ENCODE assay signal across 9 cellular contexts in genomic region chr3:108301695-108302404, GRCh38. TPM values are rescaled to one million over a fixed set of nuclear protein-coding genes. Genes with fewer than 3 reads are reported as not detected.
DNase-seq lines count a peak whose midpoint lies in the region; ATAC-seq, FAIRE-seq and TF ChIP-seq lines count a peak whose summit lies in the region.
"Had no signal": no experiment of that assay in that cellular context is flagged by ENCODE, and none has a peak within 500 bp of the region (broad histone marks: within the 10 kb centered on the region; RNA-seq: fewer than 3 reads in every experiment).

No MANE protein-coding gene starts in this region.

- no peak for TF ChIP-seq POLR2A in Peyer's patch (IDR thresholded peaks at IDR 0.05)

- no peak for FAIRE-seq in astrocyte (lab: Jason Lieb, UNC)

- H3K36me3 Mint-ChIP-seq in CD8-positive, alpha-beta memory T cell: no peaks in the 10 kb centered on the region
- H3K36me3 Mint-ChIP-seq in astrocyte (ENCODE audit: low read depth, unreplicated experiment): no peaks in the 10 kb centered on the region

- H3K4me3 Mint-ChIP-seq in CD8-positive, alpha-beta memory T cell: peak overlapping the region; percentile 15 to 84 (median 60)
- no peak overlapping the region for H3K4me3 Mint-ChIP-seq in astrocyte (ENCODE audit: unreplicated experiment)

- no peaks in the 10 kb centered on the region for H3K27me3 Mint-ChIP-seq in CD8-positive, alpha-beta memory T cell
- peaks cover 2% of the 10 kb centered on the region for H3K27me3 Mint-ChIP-seq in astrocyte (ENCODE audit: low read depth, unreplicated experiment)

- H3K27ac ChIP-seq in CD8-positive, alpha-beta memory T cell (ENCODE audit: low read depth, low read length): no peak overlapping the region
- H3K27ac ChIP-seq in Karpas-422 (ENCODE audit: low read length): no peak overlapping the region
- H3K27ac ChIP-seq in astrocyte (ENCODE audit: low read depth, low read length): no peak overlapping the region
- H3K27ac ChIP-seq in Peyer's patch: peak overlapping the region in 1 of 4 donors; percentile 11
- no peak overlapping the region for H3K27ac ChIP-seq in SJCRH30

- TF ChIP-seq CTCF in astrocyte (IDR thresholded peaks at IDR 0.05; ENCODE audit: insufficient read depth, low read depth, low read length): no peak
- TF ChIP-seq CTCF in Peyer's patch (IDR thresholded peaks at IDR 0.05): no peak

- peak overlapping the region in 5 of 8 donors; percentile 0 to 77 (median 48) for H3K27ac Mint-ChIP-seq in CD8-positive, alpha-beta memory T cell
- peak overlapping the region; percentile 13 for H3K27ac Mint-ChIP-seq in astrocyte (ENCODE audit: unreplicated experiment)

- no peak for DNase-seq in CD8-positive, alpha-beta memory T cell
- no peak for DNase-seq in Karpas-422
- DNase-seq in astrocyte (ENCODE audit: low read depth): no peak
- no peak for DNase-seq in Peyer's patch
- no peak for DNase-seq in SJCRH30
- DNase-seq in GM19240 (ENCODE audit: insufficient read length, low spot score): no peak
- DNase-seq: Right ventricle myocardium superior had no signal

- CTCF ChIA-PET in CD8-positive, alpha-beta memory T cell (lab: Charles Lee): no interaction called here

- no peaks in the 10 kb centered on the region for H3K9me3 ChIP-seq in CD8-positive, alpha-beta memory T cell (ENCODE audit: low read length)
- H3K9me3 ChIP-seq in Karpas-422 (ENCODE audit: low read length) (no peaks in the 10 kb centered on the region), astrocyte (ENCODE audit: insufficient read depth, low read depth, low read length) (no peaks in the 10 kb centered on the region), Peyer's patch (no peaks in the 10 kb centered on the region), SJCRH30 (replicated peaks) (no peaks in the 10 kb centered on the region)

- H3K9ac ChIP-seq in Karpas-422 (ENCODE audit: low read length): no peak overlapping the region
- H3K9ac ChIP-seq in astrocyte (ENCODE audit: low read length): no peak overlapping the region

- ATAC-seq in GM19452 (IDR thresholded peaks at IDR 0.05; ENCODE audit: unreplicated experiment) (peak; percentile 63), HG03439 (IDR thresholded peaks at IDR 0.05; ENCODE audit: unreplicated experiment) (no peak)

- H4K20me1 ChIP-seq in Karpas-422 (ENCODE audit: insufficient read depth, low read depth, low read length) (no peaks in the 10 kb centered on the region), astrocyte (ENCODE audit: insufficient read depth, low read length) (no peaks in the 10 kb centered on the region)

- peak overlapping the region; percentile 23 for H3K4me3 ChIP-seq in CD8-positive, alpha-beta memory T cell (ENCODE audit: low read length)
- no peak overlapping the region for H3K4me3 ChIP-seq in Karpas-422 (ENCODE audit: low read length)
- no peak overlapping the region for H3K4me3 ChIP-seq in astrocyte (ENCODE audit: insufficient read depth, low read depth, low read length)
- H3K4me3 ChIP-seq in Peyer's patch: peak overlapping the region in 1 of 4 donors; percentile 9
- no peak overlapping the region for H3K4me3 ChIP-seq in SJCRH30

- H3K4me1 Mint-ChIP-seq in CD8-positive, alpha-beta memory T cell: peaks cover 20 to 35% (median 23%) of the 10 kb centered on the region in 3 donors
- H3K4me1 Mint-ChIP-seq in astrocyte (ENCODE audit: low read depth, unreplicated experiment): peaks cover 19% of the 10 kb centered on the region

- POLR2A ChIA-PET in CD8-positive, alpha-beta memory T cell (lab: Charles Lee): no interaction called here

- H3K9me3 Mint-ChIP-seq in CD8-positive, alpha-beta memory T cell: no peaks in the 10 kb centered on the region
- H3K9me3 Mint-ChIP-seq in astrocyte (ENCODE audit: unreplicated experiment): peaks cover 2% of the 10 kb centered on the region

- no peaks in the 10 kb centered on the region for H3K9me2 ChIP-seq in Karpas-422 (replicated peaks; ENCODE audit: insufficient read depth, low read length)

- 0 out of 2 replicates have a peak overlapping the region, but pooled peaks have one; percentile 1 for H2AFZ ChIP-seq in Karpas-422 (ENCODE audit: low read length)
- peak overlapping the region; percentile 50 for H2AFZ ChIP-seq in astrocyte (ENCODE audit: low read depth, low read length)

- no peaks in the 10 kb centered on the region for H3K36me3 ChIP-seq in CD8-positive, alpha-beta memory T cell (ENCODE audit: insufficient read depth, low read length)
- H3K36me3 ChIP-seq in Karpas-422 (ENCODE audit: insufficient read depth, low read length) (no peaks in the 10 kb centered on the region), astrocyte (ENCODE audit: insufficient read depth, low read length) (no peaks in the 10 kb centered on the region), Peyer's patch (no peaks in the 10 kb centered on the region), SJCRH30 (no peaks in the 10 kb centered on the region)

- H3K4me2 ChIP-seq in Karpas-422 (ENCODE audit: low read depth, low read length, poor library complexity, severe bottlenecking) (no peak overlapping the region), astrocyte (ENCODE audit: low read length) (peak overlapping the region; percentile 52)

- H3K27me3 ChIP-seq in CD8-positive, alpha-beta memory T cell (ENCODE audit: insufficient read depth, low read length, poor library complexity, severe bottlenecking): no peaks in the 10 kb centered on the region
- no peaks in the 10 kb centered on the region for H3K27me3 ChIP-seq in Karpas-422 (ENCODE audit: low read length)
- no peaks in the 10 kb centered on the region for H3K27me3 ChIP-seq in astrocyte (ENCODE audit: insufficient read depth, low read length)
- no peaks in the 10 kb centered on the region for H3K27me3 ChIP-seq in Peyer's patch
- no peaks in the 10 kb centered on the region for H3K27me3 ChIP-seq in SJCRH30

- H3K4me1 ChIP-seq in CD8-positive, alpha-beta memory T cell (ENCODE audit: insufficient read depth, low read length): no peaks in the 10 kb centered on the region
- H3K4me1 ChIP-seq in Karpas-422 (ENCODE audit: low read length) (peaks cover 3% of the 10 kb centered on the region; the same call in 1 of the 2 replicates), astrocyte (ENCODE audit: insufficient read depth, low read length) (no peaks in the 10 kb centered on the region), Peyer's patch (peaks cover 0 to 12% (median 0%) of the 10 kb centered on the region in 4 donors), SJCRH30 (no peaks in the 10 kb centered on the region)

- H3K79me2 ChIP-seq in Karpas-422 (ENCODE audit: low read length) (no peaks in the 10 kb centered on the region), astrocyte (ENCODE audit: insufficient read depth, low read length) (no peaks in the 10 kb centered on the region)

RNA-seq across cellular contexts. Expression of gene HHLA2, which starts 5.5 kb away (rescaled TPM):
- 1 to 10 TPM; 1.0 to 1.1 TPM for total RNA-seq in CD8-positive, alpha-beta memory T cell
- polyA plus RNA-seq in CD8-positive, alpha-beta memory T cell: 0.46 TPM
- total RNA-seq in Karpas-422 (2014; rRNA removed; shearing (Covaris generic); ENCODE audit: low replicate concordance): not detected in 2 replicates
- total RNA-seq in astrocyte (not detected in 2 replicates), Peyer's patch (100 to 1,000 TPM in 3 of 4 donors, 10 to 100 TPM in 1; 14.9 to 276 (median 145) TPM)
- total RNA-seq in SJCRH30 (2014; rRNA removed; shearing (Covaris generic)): not detected in 2 replicates
- total RNA-seq: Right ventricle myocardium superior had no signal

Comparison
In these comparisons a context has a peak if more than half of its experiments do, and no peak if none do; other contexts are left out.
1. RNA of gene HHLA2, which starts 5.5 kb away (total RNA-seq): 14.9 to 276 TPM in Peyer's patch; 1.0 to 1.1 TPM in CD8-positive, alpha-beta memory T cell, not detected in astrocyte, not detected in Karpas-422 and not detected in SJCRH30; every median in the first group is over 4 times any median in the second.